ENCODE assay signal across 20 cellular contexts in the genomic region with DNA sequence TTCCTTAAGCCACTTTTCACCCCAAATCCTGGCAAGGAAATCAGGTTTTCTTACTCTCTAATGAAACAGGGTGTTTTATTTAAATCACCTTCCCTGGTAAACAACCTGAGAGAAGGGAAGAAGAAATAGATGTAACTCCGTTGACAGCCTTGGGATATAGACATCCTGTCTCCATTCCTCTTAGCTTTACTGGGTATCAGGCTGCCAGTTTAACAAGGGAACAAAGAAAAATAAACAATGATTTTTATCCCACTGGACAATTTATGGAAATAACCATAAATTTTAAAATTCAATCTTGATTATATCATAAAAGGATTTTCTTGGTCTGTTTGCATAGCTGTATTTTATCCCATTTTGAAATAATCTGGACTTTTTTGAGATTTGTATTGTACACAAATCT. TPM values are rescaled to one million over a fixed set of nuclear protein-coding genes. Genes with fewer than 3 reads are reported as not detected.
DNase-seq lines count a peak whose midpoint lies in the region; ATAC-seq and TF ChIP-seq lines count a peak whose summit lies in the region.
"Had no signal": no experiment of that assay in that cellular context is flagged by ENCODE, and none has a peak within 500 bp of the region (broad histone marks: within the 10 kb centered on the region; RNA-seq: fewer than 3 reads in every experiment).

No MANE protein-coding gene starts in this region.

- peak overlapping the region; percentile 94 for H3K27ac Mint-ChIP-seq in mesothelial cell of epicardium
- H3K27ac Mint-ChIP-seq: CD14-positive monocyte; CD4-positive, alpha-beta memory T cell had no signal

- TF ChIP-seq POLR2A in erythroblast (IDR thresholded peaks at IDR 0.05; ENCODE audit: low read length) = no peak

- no peaks in the 10 kb centered on the region for H3K27me3 Mint-ChIP-seq in mesothelial cell of epicardium (ENCODE audit: low read depth)

- DNase-seq in EH (ENCODE audit: low read depth) = peak; percentile 32
- DNase-seq in brain microvascular endothelial cell = no peak
- DNase-seq in mesothelial cell of epicardium (ENCODE audit: low spot score in 2 of 2, unreplicated experiment in 2 of 2) = no peak
- no peak for DNase-seq in OCI-M2 (lab: John Stamatoyannopoulos, UW; ENCODE audit: unreplicated experiment)
- DNase-seq in erythroblast (lab: John Stamatoyannopoulos, UW) = no peak
- DNase-seq: ACHN; AML-193; BE2C; Calu3; CD4-positive, alpha-beta memory T cell; COR-L47; DMS53; DMS79 treated with DMSO at 0.1 percent for 48 hours; GM23248; H7; HCEC 1CT had no signal

- TF ChIP-seq CTCF in brain microvascular endothelial cell (IDR thresholded peaks at IDR 0.05; ENCODE audit: low read depth, low read length, missing control alignments) (no peak), mesothelial cell of epicardium (IDR thresholded peaks at IDR 0.05; ENCODE audit: unreplicated experiment) (no peak)

- H3K4me3 Mint-ChIP-seq in mesothelial cell of epicardium = no peak overlapping the region
- H3K4me3 Mint-ChIP-seq: CD14-positive monocyte; CD4-positive, alpha-beta memory T cell; HFFc6 had no signal

- peaks cover 3% of the 10 kb centered on the region for H3K9me3 Mint-ChIP-seq in mesothelial cell of epicardium
- H3K9me3 Mint-ChIP-seq: CD4-positive, alpha-beta memory T cell; HFFc6 had no signal

- peaks cover 4% of the 10 kb centered on the region for H3K36me3 ChIP-seq in brain microvascular endothelial cell (replicated peaks)
- H3K36me3 ChIP-seq: BLaER1 treated with 17β-estradiol and CSF1 and Interleukin-3, amounts not matched to agents 10 nM and 100 nM had no signal

- in situ Hi-C loops in brain microvascular endothelial cell (cut with HindIII; ENCODE audit: low pct_ligation_motif_present, low sequenced_read_pairs) = no loop called here

- no peaks in the 10 kb centered on the region for H3K27me3 ChIP-seq in brain microvascular endothelial cell (replicated peaks)
- H3K27me3 ChIP-seq: BE2C; BLaER1 treated with 17β-estradiol and CSF1 and Interleukin-3, amounts not matched to agents 10 nM and 100 nM had no signal

- H3K4me1 Mint-ChIP-seq in mesothelial cell of epicardium = peaks cover 60% of the 10 kb centered on the region
- H3K4me1 Mint-ChIP-seq: CD14-positive monocyte; CD4-positive, alpha-beta memory T cell had no signal

- ATAC-seq in GM19023 (IDR thresholded peaks at IDR 0.05; ENCODE audit: unreplicated experiment) = no peak

- peak overlapping the region; percentile 59 for H3K27ac ChIP-seq in brain microvascular endothelial cell
- H3K27ac ChIP-seq: BLaER1 treated with 17β-estradiol and CSF1 and Interleukin-3, amounts not matched to agents 10 nM and 100 nM; GM23248 had no signal

- peaks cover 38% of the 10 kb centered on the region for H3K36me3 Mint-ChIP-seq in mesothelial cell of epicardium
- H3K36me3 Mint-ChIP-seq: CD14-positive monocyte; CD4-positive, alpha-beta memory T cell had no signal

- H3K4me3 ChIP-seq in brain microvascular endothelial cell (ENCODE audit: low read depth, low read length) = no peak overlapping the region
- H3K4me3 ChIP-seq: BLaER1 treated with 17β-estradiol and CSF1 and Interleukin-3, amounts not matched to agents 10 nM and 100 nM; GM23248 had no signal

RNA-seq across cellular contexts. Expression of a gene that starts 49.3 kb away (rescaled TPM):
- 135 to 140 TPM (median 135 TPM) in 3 replicates for total RNA-seq in mesothelial cell of epicardium
- total RNA-seq: CD4-positive, alpha-beta memory T cell had no signal
